In genomic region chr7:90216080-90216674, GRCh38 we compare ENCODE assay signal across 14 cellular contexts. TPM values are rescaled to one million over a fixed set of nuclear protein-coding genes. Genes with fewer than 3 reads are reported as not detected.
"Had no signal": no experiment of that assay in that cellular context is flagged by ENCODE, and none has a peak within 500 bp of the region (broad histone marks: within the 10 kb centered on the region; RNA-seq: fewer than 3 reads in every experiment).

No MANE protein-coding gene starts in this region.

- H3K4me3 ChIP-seq: left ventricle myocardium inferior, neural progenitor cell, pancreas, skin epidermis, tibial artery, uterus had no signal

- H3K9ac ChIP-seq: neural progenitor cell had no signal

- H3K27ac ChIP-seq: left ventricle myocardium inferior, neural progenitor cell, pancreas, tibial artery, uterus had no signal

- DNase-seq: activated CD8-positive, alpha-beta memory T cell treated with anti-CD3 and anti-CD28 coated beads, Interleukin-2, amount 10 ng/mL, durations not matched to agents 7 days and 5 days; activated effector memory CD4-positive, alpha-beta T cell treated with Interleukin-2 at 50 U/mL for 16 hours; activated T-cell treated with anti-CD3 and anti-CD28 coated beads, Interleukin-2, amount 50 U/mL, for 24 hours; dermis blood vessel endothelial cell; islet precursor cell; left ventricle myocardium inferior; tibial artery; uterus had no signal

- H3K4me1 ChIP-seq: uterus had no signal

- ATAC-seq: activated CD4-positive, CD25-positive, alpha-beta regulatory T cell treated with anti-CD3 and anti-CD28 coated beads, Interleukin-2, amount 50 U/mL, for 24 hours; activated CD8-positive, alpha-beta memory T cell treated with anti-CD3 and anti-CD28 coated beads, Interleukin-2, amount 10 ng/mL, durations not matched to agents 7 days and 5 days; stimulated activated effector memory CD8-positive, alpha-beta T cell treated with anti-CD3 and anti-CD28 coated beads, Interleukin-12 subunit alpha, Interleukin-12 subunit beta, amount 100 ng/mL, for 72 hours had no signal

- H3K27me3 ChIP-seq: pancreas, tibial artery, uterus had no signal

- H3K36me3 ChIP-seq: left ventricle myocardium inferior, neural progenitor cell, pancreas, tibial artery, uterus had no signal

- H3K9me3 ChIP-seq: left ventricle myocardium inferior, pancreas, tibial artery, uterus had no signal

- H3K4me2 ChIP-seq: neural progenitor cell had no signal

- H2AFZ ChIP-seq: neural progenitor cell had no signal

RNA-seq across cellular contexts. Expression of gene STEAP2, which starts 4.6 kb away (rescaled TPM):
- total RNA-seq: activated CD8-positive, alpha-beta memory T cell treated with anti-CD3 and anti-CD28 coated beads, Interleukin-2, amount 10 ng/mL, durations not matched to agents 7 days and 5 days had no signal

RNA-seq across cellular contexts. Expression of gene CFAP69, which starts 28.8 kb away (rescaled TPM):
- total RNA-seq: T-helper 2 cell treated with Interferon-gamma antibody and Interleukin-4, amounts not matched to agents 100 ng/mL and 5 ng/mL, for 36 hours had no signal
